Comparison of ENCODE assay signal across 30 cellular contexts in the genomic region with DNA sequence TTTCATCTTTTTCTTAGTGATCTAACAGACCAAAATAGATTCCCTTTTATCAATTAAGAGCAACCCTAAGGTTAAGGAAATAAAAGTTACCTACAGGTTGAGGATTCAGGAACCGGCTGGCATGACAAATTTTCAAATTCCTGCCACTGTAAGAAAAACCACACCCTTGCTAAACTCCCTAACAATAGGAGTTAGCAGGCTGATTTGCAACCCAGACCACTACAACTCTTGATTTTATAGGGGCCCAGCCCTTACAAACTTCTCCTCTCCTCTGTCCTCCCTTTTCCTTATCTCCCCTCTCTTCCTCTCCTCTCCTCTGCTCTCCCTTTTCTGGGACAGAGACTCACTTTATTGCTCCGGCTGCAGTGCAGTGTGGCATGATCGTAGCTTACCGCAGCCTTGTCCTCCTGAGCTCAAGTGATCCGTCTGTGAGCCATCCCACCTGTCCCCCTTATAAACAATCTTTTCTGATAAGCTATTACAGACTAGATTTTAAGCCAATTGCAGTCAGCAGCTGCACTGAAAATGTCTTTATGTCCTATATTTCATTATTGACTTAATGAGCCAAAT.
"Had no signal": no experiment of that assay in that cellular context is flagged by ENCODE, and none has a peak within 500 bp of the region (broad histone marks: within the 10 kb centered on the region; RNA-seq: fewer than 3 reads in every experiment).

No MANE protein-coding gene starts in this region.

- H3K27ac ChIP-seq: coronary artery, esophagus squamous epithelium, heart right ventricle, left lung, prostate gland, right atrium auricular region, suprapubic skin, transverse colon, upper lobe of right lung, uterus had no signal

- H3K36me3 Mint-ChIP-seq: naive thymus-derived CD4-positive, alpha-beta T cell had no signal

- H3K27ac Mint-ChIP-seq: naive thymus-derived CD4-positive, alpha-beta T cell; nephron; stimulated activated naive CD8-positive, alpha-beta T cell treated with anti-CD3 and anti-CD28 coated beads, Interleukin-15, amount 100 ng/mL, for 72 hours had no signal

- H3K4me1 Mint-ChIP-seq: naive thymus-derived CD4-positive, alpha-beta T cell; nephron; stimulated activated naive CD8-positive, alpha-beta T cell treated with anti-CD3 and anti-CD28 coated beads, Interleukin-15, amount 100 ng/mL, for 72 hours had no signal

- H3K9me3 Mint-ChIP-seq: nephron had no signal

- H3K4me1 ChIP-seq: esophagus squamous epithelium, heart right ventricle, left lung, prostate gland, right atrium auricular region, suprapubic skin, transverse colon, upper lobe of right lung, uterus had no signal

- H3K27me3 ChIP-seq: esophagus squamous epithelium, heart right ventricle, left lung, right atrium auricular region, suprapubic skin, transverse colon, upper lobe of right lung, uterus had no signal

- ATAC-seq: heart right ventricle; left lung; naive thymus-derived CD4-positive, alpha-beta T cell; sciatic nerve; stimulated activated naive CD8-positive, alpha-beta T cell treated with anti-CD3 and anti-CD28 coated beads, Interleukin-15, amount 100 ng/mL, for 72 hours; upper lobe of right lung had no signal

- H3K4me3 ChIP-seq: coronary artery, esophagus squamous epithelium, heart right ventricle, left lung, prostate gland, right atrium auricular region, smooth muscle cell, suprapubic skin, transverse colon, upper lobe of right lung, uterus had no signal

- DNase-seq: dermis blood vessel endothelial cell; effector memory CD4-positive, alpha-beta T cell; erythroblast; esophagus squamous epithelium; foreskin melanocyte; glutamatergic neuron; heart right ventricle; hippocampal formation; left lung; mammary epithelial cell; mesendoderm; midbrain; naive thymus-derived CD4-positive, alpha-beta T cell; nucleus accumbens; stimulated activated CD4-positive, alpha-beta T cell treated with anti-CD3 and anti-CD28 coated beads, Interleukin-12 subunit alpha, Interleukin-12 subunit beta, amount 100 ng/mL, for 4 hours; stimulated activated CD4-positive, alpha-beta T cell treated with anti-CD3 and anti-CD28 coated beads, Interleukin-1b, Interleukin-23, amount 100 ng/mL, for 48 hours; stimulated activated CD4-positive, alpha-beta T cell treated with anti-CD3 and anti-CD28 coated beads, Interleukin-4, amount 100 ng/mL, for 1 hour; stimulated activated CD8-positive, alpha-beta memory T cell treated with anti-CD3 and anti-CD28 coated beads, Interleukin-4, amount 100 ng/mL, for 48 hours; stimulated activated naive CD4-positive, alpha-beta T cell; stimulated activated naive CD8-positive, alpha-beta T cell treated with anti-CD3 and anti-CD28 coated beads, Interleukin-15, amount 100 ng/mL, for 72 hours; transverse colon; upper lobe of right lung; uterus had no signal

- H3K4me3 Mint-ChIP-seq: naive thymus-derived CD4-positive, alpha-beta T cell; nephron; stimulated activated naive CD8-positive, alpha-beta T cell treated with anti-CD3 and anti-CD28 coated beads, Interleukin-15, amount 100 ng/mL, for 72 hours had no signal

- H3K36me3 ChIP-seq: esophagus squamous epithelium, heart right ventricle, left lung, prostate gland, right atrium auricular region, suprapubic skin, transverse colon, upper lobe of right lung, uterus had no signal

- H3K9me3 ChIP-seq: esophagus squamous epithelium, heart right ventricle, left lung, prostate gland, right atrium auricular region, suprapubic skin, transverse colon, upper lobe of right lung, uterus had no signal

- H3K27me3 Mint-ChIP-seq: naive thymus-derived CD4-positive, alpha-beta T cell; stimulated activated naive CD8-positive, alpha-beta T cell treated with anti-CD3 and anti-CD28 coated beads, Interleukin-15, amount 100 ng/mL, for 72 hours had no signal
